ENCODE assay signal across 8 cellular contexts in genomic region chr2:177552414-177553175, GRCh38.
DNase-seq lines count a peak whose midpoint lies in the region; ATAC-seq and TF ChIP-seq lines count a peak whose summit lies in the region.

No MANE protein-coding gene starts in this region.

- peak overlapping the region; percentile 97 for H3K9ac ChIP-seq in iPS-20b (ENCODE audit: low read depth, low read length)
- H3K9ac ChIP-seq in skeletal muscle tissue (ENCODE audit: low read depth in 1 of 3, low read length in 3 of 3): peak overlapping the region; percentile 89 to 97 (median 90)

- H3K27ac ChIP-seq in WERI-Rb-1 (peak overlapping the region; percentile 98), breast epithelium (peak overlapping the region; percentile 96 to 98), iPS-20b (ENCODE audit: low read length) (peak overlapping the region; percentile 100), skeletal muscle tissue (ENCODE audit: low read depth, low read length) (peak overlapping the region; percentile 89)

- H3K9me3 ChIP-seq in WERI-Rb-1 (ENCODE audit: severe bottlenecking) (no peaks in the 10 kb centered on the region), breast epithelium (no peaks in the 10 kb centered on the region), iPS-20b (ENCODE audit: insufficient read depth, low read depth, low read length) (peaks cover 2% of the 10 kb centered on the region; the same call in 1 of the 2 replicates), skeletal muscle tissue (ENCODE audit: control insufficient read depth in 3 of 3, low read length in 3 of 3) (no peaks in the 10 kb centered on the region)

- no peaks in the 10 kb centered on the region for H3K36me3 ChIP-seq in WERI-Rb-1
- H3K36me3 ChIP-seq in breast epithelium: no peaks in the 10 kb centered on the region
- no peaks in the 10 kb centered on the region for H3K36me3 ChIP-seq in iPS-20b (ENCODE audit: insufficient read depth, low read depth, low read length)
- H3K36me3 ChIP-seq in skeletal muscle tissue (ENCODE audit: control insufficient read depth in 3 of 3, insufficient read depth in 3 of 3, low read length in 3 of 3): no peaks in the 10 kb centered on the region

- ATAC-seq in GM18873 (IDR thresholded peaks at IDR 0.05; ENCODE audit: low FRiP score, unreplicated experiment) (peak; percentile 88), HG03108 (IDR thresholded peaks at IDR 0.05; ENCODE audit: unreplicated experiment) (peak; percentile 88)

- H3K4me1 ChIP-seq in breast epithelium (no peaks in the 10 kb centered on the region), iPS-20b (ENCODE audit: insufficient read depth, low read length) (no peaks in the 10 kb centered on the region), skeletal muscle tissue (ENCODE audit: control insufficient read depth in 3 of 3, insufficient read depth in 3 of 3, low read length in 3 of 3) (peaks cover 5 to 13% (median 8%) of the 10 kb centered on the region in 3 donors)

- TF ChIP-seq POLR2A in breast epithelium (IDR thresholded peaks at IDR 0.05): peak; percentile 33

- H3K27me3 ChIP-seq in WERI-Rb-1 (ENCODE audit: insufficient read depth, low read depth, severe bottlenecking) (no peaks in the 10 kb centered on the region), breast epithelium (no peaks in the 10 kb centered on the region), iPS-20b (ENCODE audit: insufficient read depth, low read length) (no peaks in the 10 kb centered on the region), skeletal muscle tissue (ENCODE audit: control insufficient read depth in 3 of 3, insufficient read depth in 3 of 3, low read length in 3 of 3) (no peaks in the 10 kb centered on the region)

- in situ Hi-C loops in ACHN (cut with HindIII; ENCODE audit: low pct_ligation_motif_present, low pct_unique_long_range_greater_than_20kb, low sequenced_read_pairs): no loop called here

- H3K4me3 ChIP-seq in WERI-Rb-1 (ENCODE audit: low read depth, low read length): peak overlapping the region; percentile 98
- peak overlapping the region; percentile 76 to 84 (median 82) for H3K4me3 ChIP-seq in breast epithelium
- peak overlapping the region; percentile 100 for H3K4me3 ChIP-seq in iPS-20b (ENCODE audit: low read length)
- peak overlapping the region; percentile 87 to 99 (median 98) for H3K4me3 ChIP-seq in skeletal muscle tissue (ENCODE audit: low read length in 3 of 3)

- TF ChIP-seq CTCF in WERI-Rb-1 (IDR thresholded peaks at IDR 0.05; ENCODE audit: low read depth, low read length): no peak
- TF ChIP-seq CTCF in breast epithelium (IDR thresholded peaks at IDR 0.05): no peak

- intact Hi-C loops in breast epithelium (cut with DNase I; ENCODE audit: low total_unique reads): no loop called here

- DNase-seq in ACHN: peak; percentile 92
- peak; percentile 94 for DNase-seq in NCI-H2171 treated with DMSO at 0.1 percent for 48 hours (lab: John Stamatoyannopoulos, UW)
- peak; percentile 90 for DNase-seq in WERI-Rb-1
- DNase-seq in breast epithelium (ENCODE audit: low spot score in 2 of 2): peak; percentile 73 to 84

Comparison
In these comparisons a context has a peak if more than half of its experiments do, and no peak if none do; other contexts are left out.
1. Peak in every context shown above with its lines: DNase-seq, ATAC-seq, H3K4me3 ChIP-seq and H3K27ac ChIP-seq.